Comparison of ENCODE assay signal across 31 cellular contexts in the genomic region with DNA sequence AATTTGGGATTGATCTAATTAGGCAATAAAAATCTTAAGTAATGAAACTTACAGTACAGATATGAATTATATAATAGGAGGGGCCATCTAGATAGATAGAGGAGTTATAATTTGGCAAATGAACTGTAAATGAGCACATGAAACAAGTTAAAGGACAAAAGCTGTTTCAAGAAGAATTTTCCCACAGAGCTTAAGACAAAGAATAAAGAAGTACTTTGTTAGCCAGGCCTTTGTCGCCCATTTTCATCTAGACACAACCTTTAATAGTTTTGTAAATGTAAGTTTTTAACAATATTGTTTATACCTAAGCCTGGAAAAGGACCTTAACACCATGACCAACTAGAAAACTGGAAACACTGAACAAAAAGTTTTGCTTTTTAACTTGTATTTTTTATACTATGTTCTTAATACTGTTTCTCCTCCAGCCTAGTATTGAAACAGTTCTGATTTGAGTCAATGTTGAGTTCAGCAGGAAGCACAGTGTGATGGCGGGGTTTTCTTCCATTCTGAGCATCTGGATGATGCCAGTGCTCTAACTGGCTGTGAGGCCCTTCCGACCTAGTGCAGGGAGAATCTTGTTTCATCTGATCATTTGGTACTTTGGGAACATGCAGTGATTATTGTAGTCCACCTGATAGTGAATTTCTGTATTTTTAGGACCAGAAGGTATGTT. TPM values are rescaled to one million over a fixed set of nuclear protein-coding genes. Genes with fewer than 3 reads are reported as not detected.
DNase-seq lines count a peak whose midpoint lies in the region; ATAC-seq and TF ChIP-seq lines count a peak whose summit lies in the region.
"Had no signal": no experiment of that assay in that cellular context is flagged by ENCODE, and none has a peak within 500 bp of the region (broad histone marks: within the 10 kb centered on the region; RNA-seq: fewer than 3 reads in every experiment).

No MANE protein-coding gene starts in this region.

- H2BK12ac ChIP-seq in H9 (ENCODE audit: insufficient read length, low read depth, low read length) (no peak overlapping the region), neuronal stem cell (ENCODE audit: low read length) (no peak overlapping the region)

- H3K36me3 Mint-ChIP-seq in H9 (ENCODE audit: insufficient read depth in 1 of 3, low read depth in 3 of 3) = peaks cover 4 to 9% (median 8%) of the 10 kb centered on the region in 3 experiments; a peak in 4 of 7 replicates

- WGBS in H9 (ENCODE audit: extremely low coverage, insufficient read length, low lambda C conversion rate) = no CpG with 5 or more reads among the region's 3 CpGs
- WGBS in neuronal stem cell (ENCODE audit: extremely low coverage in 2 of 2, insufficient read length in 2 of 2, insufficient replicate concordance in 1 of 2), 2 donors = no CpG with 5 or more reads among the region's 3 CpGs

- no peak overlapping the region for H3K27ac ChIP-seq in H9 (ENCODE audit: insufficient read length, low read depth, low read length)
- H3K27ac ChIP-seq in caudate nucleus (ENCODE audit: low read depth, low read length) = peak overlapping the region; percentile 18
- H3K27ac ChIP-seq in neuronal stem cell (replicated peaks; ENCODE audit: low read length) = peak overlapping the region; percentile 4
- H3K27ac ChIP-seq: ascending aorta, gastrocnemius medialis, SJCRH30 had no signal

- H4K8ac ChIP-seq in H9 (replicated peaks; ENCODE audit: insufficient read length, low read depth, low read length) (no peak overlapping the region), neuronal stem cell (ENCODE audit: low read depth, low read length) (no peak overlapping the region)

- H3K27me3 Mint-ChIP-seq in H9 (ENCODE audit: low read depth) = no peaks in the 10 kb centered on the region
- H3K27me3 Mint-ChIP-seq: activated CD4-positive, alpha-beta memory T cell treated with anti-CD3 and anti-CD28 coated beads for 36 hours; activated naive CD4-positive, alpha-beta T cell treated with anti-CD3 and anti-CD28 coated beads, Interleukin-2, amount 50 U/mL, for 24 hours; B cell; dendritic cell treated with granulocyte-macrophage colony-stimulating factor and Interleukin-4, amounts not matched to agents 40 ng/mL and 50 ng/mL, for 4 days; memory B cell had no signal

- no peak overlapping the region for H3T11ph ChIP-seq in H9 (ENCODE audit: low read length)

- H2BK120ac ChIP-seq in H9 (ENCODE audit: low read depth, low read length, poor library complexity, severe bottlenecking) (no peak overlapping the region), neuronal stem cell (ENCODE audit: low read depth, low read length) (no peak overlapping the region)

- H3K4ac ChIP-seq in H9 (ENCODE audit: low read depth, low read length) (no peak overlapping the region), neuronal stem cell (ENCODE audit: low read length) (no peak overlapping the region)

- no peak overlapping the region for H3K4me2 ChIP-seq in H9 (ENCODE audit: insufficient read depth, insufficient read length, low read length)
- H3K4me2 ChIP-seq in neuronal stem cell (ENCODE audit: insufficient read depth, low read length, poor library complexity, severe bottlenecking) = no peak overlapping the region
- H3K4me2 ChIP-seq: smooth muscle cell had no signal

- H3K23ac ChIP-seq in H9 (ENCODE audit: insufficient read length, low read depth, low read length) (no peak overlapping the region), neuronal stem cell (ENCODE audit: low read depth, low read length, poor library complexity) (no peak overlapping the region)

- H3K79me1 ChIP-seq in H9 (ENCODE audit: insufficient read depth, low read depth, low read length, poor library complexity, severe bottlenecking) = peaks cover 3% of the 10 kb centered on the region
- H3K79me1 ChIP-seq in neuronal stem cell (ENCODE audit: low read depth, low read length) = no peaks in the 10 kb centered on the region

- peaks cover 10 to 12% of the 10 kb centered on the region in 2 experiments for H3K4me1 Mint-ChIP-seq in H9
- H3K4me1 Mint-ChIP-seq: activated naive CD4-positive, alpha-beta T cell treated with anti-CD3 and anti-CD28 coated beads, Interleukin-2, amount 50 U/mL, for 24 hours had no signal

- no peaks in the 10 kb centered on the region for H4K20me1 ChIP-seq in H9 (ENCODE audit: control insufficient read depth, insufficient read depth, insufficient read length)

- no peak overlapping the region for H3K4me3 Mint-ChIP-seq in H9
- H3K4me3 Mint-ChIP-seq: activated CD4-positive, alpha-beta memory T cell treated with anti-CD3 and anti-CD28 coated beads for 36 hours; activated naive CD4-positive, alpha-beta T cell treated with anti-CD3 and anti-CD28 coated beads, Interleukin-2, amount 50 U/mL, for 24 hours; activated T-helper 1 cell treated with anti-CD3 and anti-CD28 coated beads, Interleukin-12 subunit alpha, Interleukin-12 subunit beta, Interleukin-2, Interleukin-4 antibody, amounts not matched to agents 30 ng/mL and 10 ng/mL and 1 ng/mL, durations not matched to agents 14 hours and 24 hours and 36 hours; B cell; dendritic cell treated with granulocyte-macrophage colony-stimulating factor and Interleukin-4, amounts not matched to agents 40 ng/mL and 50 ng/mL, for 4 days; memory B cell had no signal

- no peak overlapping the region for H3K9ac ChIP-seq in H9 (ENCODE audit: extremely low read depth, insufficient read length, low read length)
- no peak overlapping the region for H3K9ac ChIP-seq in neuronal stem cell (ENCODE audit: low read depth, low read length, poor library complexity)

- H3K79me2 ChIP-seq in H9 (ENCODE audit: insufficient read depth, low read length) = no peaks in the 10 kb centered on the region

- no peaks in the 10 kb centered on the region for H3K9me3 Mint-ChIP-seq in H9
- H3K9me3 Mint-ChIP-seq: activated CD4-positive, alpha-beta memory T cell treated with anti-CD3 and anti-CD28 coated beads for 36 hours; activated naive CD4-positive, alpha-beta T cell treated with anti-CD3 and anti-CD28 coated beads, Interleukin-2, amount 50 U/mL, for 24 hours; activated T-helper 1 cell treated with anti-CD3 and anti-CD28 coated beads, Interleukin-12 subunit alpha, Interleukin-12 subunit beta, Interleukin-2, Interleukin-4 antibody, amounts not matched to agents 30 ng/mL and 10 ng/mL and 1 ng/mL, durations not matched to agents 14 hours and 24 hours and 36 hours; dendritic cell treated with granulocyte-macrophage colony-stimulating factor and Interleukin-4, amounts not matched to agents 40 ng/mL and 50 ng/mL, for 4 days; memory B cell had no signal

- no peak overlapping the region for H3K4me3 ChIP-seq in neuronal stem cell (ENCODE audit: low read length in 2 of 2)
- H3K4me3 ChIP-seq: ascending aorta, gastrocnemius medialis, SJCRH30, smooth muscle cell had no signal

- H3K4me1 ChIP-seq in H9 (ENCODE audit: insufficient read depth, low read length) (no peaks in the 10 kb centered on the region), neuronal stem cell (ENCODE audit: control insufficient read depth in 2 of 2, insufficient read depth in 1 of 2, low read depth in 1 of 2, low read length in 2 of 2) (no peaks in the 10 kb centered on the region)
- H3K4me1 ChIP-seq: ascending aorta, SJCRH30 had no signal

- H4K91ac ChIP-seq in H9 (ENCODE audit: insufficient read length, low read depth, low read length) (no peak overlapping the region), neuronal stem cell (ENCODE audit: low read depth, low read length, poor library complexity) (no peak overlapping the region)

- H3K27ac Mint-ChIP-seq in H9 = peak overlapping the region in 2 of 3 experiments; percentile 40 to 49; a peak in 3 of 7 replicates
- H3K27ac Mint-ChIP-seq: activated CD4-positive, alpha-beta memory T cell treated with anti-CD3 and anti-CD28 coated beads for 36 hours; activated naive CD4-positive, alpha-beta T cell treated with anti-CD3 and anti-CD28 coated beads, Interleukin-2, amount 50 U/mL, for 24 hours; activated T-helper 1 cell treated with anti-CD3 and anti-CD28 coated beads, Interleukin-12 subunit alpha, Interleukin-12 subunit beta, Interleukin-2, Interleukin-4 antibody, amounts not matched to agents 30 ng/mL and 10 ng/mL and 1 ng/mL, durations not matched to agents 14 hours and 24 hours and 36 hours; dendritic cell treated with granulocyte-macrophage colony-stimulating factor and Interleukin-4, amounts not matched to agents 40 ng/mL and 50 ng/mL, for 4 days; memory B cell had no signal

- H3K9me3 ChIP-seq in H9 (ENCODE audit: control insufficient read depth, low read depth, low read length) (no peaks in the 10 kb centered on the region), neuronal stem cell (replicated peaks in 1 of 2; ENCODE audit: control insufficient read depth in 2 of 2, insufficient read depth in 1 of 2, low read depth in 1 of 2, low read length in 2 of 2) (peaks cover under 1 to 1% of the 10 kb centered on the region in 2 donors)
- H3K9me3 ChIP-seq: ascending aorta, gastrocnemius medialis, SJCRH30 had no signal

- H2AK5ac ChIP-seq in H9 (ENCODE audit: insufficient read length, low read length) (no peak overlapping the region), neuronal stem cell (ENCODE audit: low read depth, low read length) (no peak overlapping the region)

- no peaks in the 10 kb centered on the region for H3K23me2 ChIP-seq in H9 (ENCODE audit: insufficient read length, low read depth, low read length, poor library complexity, severe bottlenecking)

- H3K14ac ChIP-seq in H9 (ENCODE audit: insufficient read depth, low read length) = no peak overlapping the region
- H3K14ac ChIP-seq in neuronal stem cell (ENCODE audit: low read length) = no peak overlapping the region

- no peaks in the 10 kb centered on the region; the same call in 1 of the 2 replicates for H3K27me3 ChIP-seq in H9 (ENCODE audit: insufficient read depth, low read length)
- no peaks in the 10 kb centered on the region for H3K27me3 ChIP-seq in neuronal stem cell (ENCODE audit: control insufficient read depth in 3 of 3, insufficient read depth in 3 of 3, low read depth in 1 of 3, low read length in 3 of 3)
- H3K27me3 ChIP-seq: ascending aorta, gastrocnemius medialis, SJCRH30 had no signal

- no peak overlapping the region for H3K56ac ChIP-seq in H9 (ENCODE audit: insufficient read length, low read depth, low read length)

- DNase-seq in GM10266 (ENCODE audit: extremely low spot score) = peak; percentile 35
- DNase-seq in H9 = no peak
- DNase-seq in caudate nucleus (lab: John Stamatoyannopoulos, UW) = no peak
- no peak for DNase-seq in neuronal stem cell (ENCODE audit: low spot score)
- no peak for DNase-seq in SW480 (ENCODE audit: low spot score)
- no peak for DNase-seq in NCI-H69 (lab: John Stamatoyannopoulos, UW)
- no peak for DNase-seq in omental fat pad (ENCODE audit: low spot score)
- DNase-seq in C1 segment of cervical spinal cord (lab: John Stamatoyannopoulos, UW) = no peak
- DNase-seq: activated CD4-positive, alpha-beta memory T cell treated with anti-CD3 and anti-CD28 coated beads for 36 hours; activated CD4-positive, CD25-positive, alpha-beta regulatory T cell; activated CD8-positive, alpha-beta memory T cell treated with anti-CD3 and anti-CD28 coated beads, Interleukin-2, amount 50 U/mL, for 4 hours; central memory CD4-positive, alpha-beta T cell; gastrocnemius medialis; HCEC 1CT; hypothalamus; KBM-7; MM.1S; NCI-H1417; NCI-H2029 treated with DMSO at 0.1 percent for 48 hours; NCI-H526; SJCRH30; stimulated activated CD4-positive, alpha-beta T cell treated with anti-CD3 and anti-CD28 coated beads, Interleukin-1b, Interleukin-23, amount 100 ng/mL, for 48 hours; stimulated activated CD8-positive, alpha-beta memory T cell treated with anti-CD3 and anti-CD28 coated beads, Interleukin-4, amount 100 ng/mL, for 48 hours; trophoblast cell had no signal

- H2AFZ ChIP-seq in H9 (ENCODE audit: low read length) (no peak overlapping the region), neuronal stem cell (ENCODE audit: low read length) (no peak overlapping the region)

- peaks cover 4 to 14% of the 10 kb centered on the region in 2 donors for H3K36me3 ChIP-seq in neuronal stem cell (replicated peaks in 1 of 2; ENCODE audit: control insufficient read depth in 2 of 2, insufficient read depth in 2 of 2, low read length in 2 of 2)
- H3K36me3 ChIP-seq: gastrocnemius medialis had no signal

- H2BK20ac ChIP-seq in H9 (ENCODE audit: low read depth, low read length, poor library complexity, severe bottlenecking) = no peak overlapping the region

- no peak overlapping the region for H4K5ac ChIP-seq in H9 (ENCODE audit: insufficient read length, low read depth, low read length)

- no peak for ATAC-seq in omental fat pad (ENCODE audit: low FRiP score)

- H3K18ac ChIP-seq in H9 (ENCODE audit: insufficient read length, low read depth, low read length) = no peak overlapping the region
- H3K18ac ChIP-seq in neuronal stem cell (ENCODE audit: low read length) = no peak overlapping the region

- H2BK5ac ChIP-seq in H9 (ENCODE audit: insufficient read length, low read length) (no peak overlapping the region), neuronal stem cell (ENCODE audit: low read length) (no peak overlapping the region)

- H2BK15ac ChIP-seq in H9 (ENCODE audit: low read depth, low read length) (no peak overlapping the region), neuronal stem cell (ENCODE audit: low read length) (no peak overlapping the region)

- no peak for TF ChIP-seq CTCF in GM10266 (IDR thresholded peaks at IDR 0.05; ENCODE audit: control insufficient read depth, insufficient read depth, low read depth, missing control alignments)
- TF ChIP-seq CTCF in H9 (conservative IDR thresholded peaks at IDR 0.05) = no peak
- TF ChIP-seq CTCF in omental fat pad (IDR thresholded peaks at IDR 0.05) = no peak

RNA-seq across cellular contexts. Expression of a gene that starts 37.6 kb away (rescaled TPM):
- total RNA-seq in H9 (2021) (31.0 and 33.9 TPM in 2 replicates), omental fat pad (10 to 100 TPM; 27.6 to 65.8 (median 34.1) TPM)
- 11.9 TPM for polyA plus RNA-seq in neuronal stem cell (2013, experiment 1 of 2)
- polyA plus RNA-seq in neuronal stem cell (2013, experiment 2 of 2) = 11.2 TPM
